In genomic region chr1:244444854-244445253, GRCh38 we compare ENCODE assay signal across 12 cellular contexts. TPM values are rescaled to one million over a fixed set of nuclear protein-coding genes. Genes with fewer than 3 reads are reported as not detected.
DNase-seq lines count a peak whose midpoint lies in the region; ATAC-seq and TF ChIP-seq lines count a peak whose summit lies in the region.
"Had no signal": no experiment of that assay in that cellular context is flagged by ENCODE, and none has a peak within 500 bp of the region (broad histone marks: within the 10 kb centered on the region; RNA-seq: fewer than 3 reads in every experiment).

No MANE protein-coding gene starts in this region.

- peak; percentile 67 for DNase-seq in NCI-H1436 (lab: John Stamatoyannopoulos, UW)
- DNase-seq in chondrocyte (ENCODE audit: low spot score) = no peak
- no peak for DNase-seq in naive B cell
- no peak for DNase-seq in NCI-H2196 treated with DMSO at 0.1 percent for 48 hours (lab: John Stamatoyannopoulos, UW; ENCODE audit: unreplicated experiment)
- no peak for DNase-seq in activated CD4-positive, CD25-positive, alpha-beta regulatory T cell treated with anti-CD3 and anti-CD28 coated beads, Interleukin-2, amount 50 U/mL, for 72 hours
- no peak for DNase-seq in CD4-positive, alpha-beta T cell
- DNase-seq: BE2C, gastrocnemius medialis, Karpas-422 had no signal

- H3K36me3 ChIP-seq in ACC112 (ENCODE audit: insufficient read depth, low read length) = peaks cover 3% of the 10 kb centered on the region; the same call in 1 of the 2 replicates
- H3K36me3 ChIP-seq: gastrocnemius medialis had no signal

- intact Hi-C loops in CD4-positive, alpha-beta T cell (cut with DNase I, micrococcal nuclease) = no loop called here

- peaks cover 43% of the 10 kb centered on the region for H3K4me1 ChIP-seq in ACC112 (ENCODE audit: control insufficient read depth, insufficient read depth, low read length, unreplicated experiment)

- H3K4me3 ChIP-seq in ACC112 (ENCODE audit: low read depth, low read length) = no peak overlapping the region
- H3K4me3 ChIP-seq: gastrocnemius medialis had no signal

- no peak overlapping the region for H2AFZ ChIP-seq in ACC112 (ENCODE audit: low read length, unreplicated experiment)

- no peaks in the 10 kb centered on the region for H3K27me3 ChIP-seq in ACC112 (ENCODE audit: insufficient read depth, low read length)
- H3K27me3 ChIP-seq in CD4-positive, alpha-beta T cell (ENCODE audit: control insufficient read depth, insufficient read depth, low read length) = no peaks in the 10 kb centered on the region
- H3K27me3 ChIP-seq: BE2C, gastrocnemius medialis had no signal

- H3K79me2 ChIP-seq in ACC112 (ENCODE audit: control insufficient read depth, insufficient read depth, low read length, unreplicated experiment) = peaks cover 82% of the 10 kb centered on the region

- H3K4me3 Mint-ChIP-seq in chondrocyte (ENCODE audit: unreplicated experiment) (peak overlapping the region; percentile 23), naive B cell (no peak overlapping the region)
- no peak overlapping the region for H3K4me3 Mint-ChIP-seq in CD4-positive, alpha-beta T cell
- H3K4me3 Mint-ChIP-seq: activated naive CD8-positive, alpha-beta T cell had no signal

- 0 out of 2 replicates have a peak overlapping the region, but pooled peaks have one; percentile 53 for H3K27ac ChIP-seq in ACC112 (ENCODE audit: low read depth, low read length)
- no peak overlapping the region for H3K27ac ChIP-seq in CD4-positive, alpha-beta T cell (ENCODE audit: low read depth, low read length)

- H3K4me1 Mint-ChIP-seq in chondrocyte (ENCODE audit: low read depth) = peaks cover 59% of the 10 kb centered on the region
- H3K4me1 Mint-ChIP-seq in naive B cell = peaks cover 33 to 48% (median 39%) of the 10 kb centered on the region in 3 donors
- peaks cover 80% of the 10 kb centered on the region for H3K4me1 Mint-ChIP-seq in CD4-positive, alpha-beta T cell (ENCODE audit: low read depth)

- ATAC-seq in naive B cell (ENCODE audit: low read depth in 2 of 2) (no peak), HG03432 (IDR thresholded peaks at IDR 0.05; ENCODE audit: unreplicated experiment) (no peak)
- ATAC-seq in CD4-positive, alpha-beta T cell (ENCODE audit: poor library complexity) = no peak
- ATAC-seq: gastrocnemius medialis had no signal

- H3K27me3 Mint-ChIP-seq in chondrocyte (ENCODE audit: low read depth) (no peaks in the 10 kb centered on the region), naive B cell (no peaks in the 10 kb centered on the region)
- H3K27me3 Mint-ChIP-seq in CD4-positive, alpha-beta T cell = no peaks in the 10 kb centered on the region
- H3K27me3 Mint-ChIP-seq: activated naive CD8-positive, alpha-beta T cell had no signal

- CTCF ChIA-PET in CD4-positive, alpha-beta T cell (lab: Charles Lee) = interaction anchor here (0.9 to 1.0 kb wide), 2 partner anchors 17 to 145 kb away, joined by 3 read pairs; no protein-coding TSS in a partner anchor

- POLR2A ChIA-PET in CD4-positive, alpha-beta T cell (lab: Charles Lee) = interaction anchor here (0.8 to 1.0 kb wide), 2 partner anchors 17 to 387 kb away, joined by 3 read pairs; partner anchors contain the start of gene CATSPERE

- peaks cover 1% of the 10 kb centered on the region for H3K36me3 Mint-ChIP-seq in chondrocyte (ENCODE audit: low read depth)
- no peaks in the 10 kb centered on the region for H3K36me3 Mint-ChIP-seq in naive B cell
- peaks cover 36% of the 10 kb centered on the region for H3K36me3 Mint-ChIP-seq in CD4-positive, alpha-beta T cell (ENCODE audit: low read depth)

- TF ChIP-seq CTCF in chondrocyte (IDR thresholded peaks at IDR 0.05) = no peak
- no peak for TF ChIP-seq CTCF in CD4-positive, alpha-beta T cell (IDR thresholded peaks at IDR 0.05)

- no peaks in the 10 kb centered on the region for H3K9me3 ChIP-seq in CD4-positive, alpha-beta T cell (ENCODE audit: control insufficient read depth, low read length)
- H3K9me3 ChIP-seq: BE2C, gastrocnemius medialis had no signal

- no peaks in the 10 kb centered on the region for H3K9me3 Mint-ChIP-seq in chondrocyte (ENCODE audit: low read depth)
- no peaks in the 10 kb centered on the region for H3K9me3 Mint-ChIP-seq in naive B cell
- no peaks in the 10 kb centered on the region for H3K9me3 Mint-ChIP-seq in CD4-positive, alpha-beta T cell

- H3K27ac Mint-ChIP-seq in chondrocyte (ENCODE audit: unreplicated experiment) = peak overlapping the region; percentile 98
- H3K27ac Mint-ChIP-seq in naive B cell = peak overlapping the region in 4 of 6 donors; percentile 16 to 53 (median 34)
- H3K27ac Mint-ChIP-seq in CD4-positive, alpha-beta T cell = no peak overlapping the region

RNA-seq across cellular contexts. Expression of gene ADSS2, which starts 6.9 kb away (rescaled TPM):
- total RNA-seq in chondrocyte = 43.8 to 53.6 TPM (median 47.7 TPM) in 3 replicates
- polyA plus RNA-seq in naive B cell (ENCODE audit: low read depth in 6 of 6) = 10 to 100 TPM; 19.4 to 28.9 (median 25.8) TPM
- 10 to 100 TPM; 30.8 to 34.0 TPM for total RNA-seq in CD4-positive, alpha-beta T cell

RNA-seq across cellular contexts. Expression of gene CATSPERE, which starts 16.2 kb away (rescaled TPM):
- total RNA-seq in chondrocyte = 1.5 to 2.3 TPM (median 2.3 TPM) in 3 replicates
- polyA plus RNA-seq in naive B cell (ENCODE audit: low read depth in 6 of 6) = 1 to 10 TPM in 3 of 6 donors, under 1 TPM in 3; 0.16 to 1.5 (median 0.91) TPM
- total RNA-seq in CD4-positive, alpha-beta T cell = 1 to 10 TPM in 1 of 2 experiments, under 1 TPM in 1; 0.91 to 1.4 TPM
